21 cellular contexts compared by ENCODE assay signal in genomic region chr12:91884216-91884615, GRCh38.
DNase-seq lines count a peak whose midpoint lies in the region; ATAC-seq, FAIRE-seq and TF ChIP-seq lines count a peak whose summit lies in the region.
"Had no signal": no experiment of that assay in that cellular context is flagged by ENCODE, and none has a peak within 500 bp of the region (broad histone marks: within the 10 kb centered on the region; RNA-seq: fewer than 3 reads in every experiment).

No MANE protein-coding gene starts in this region.

- TF ChIP-seq RAD21 in HepG2 (CRISPR knock-in tag; IDR thresholded peaks at IDR 0.05) = no peak
- peak; percentile 16 to 52; a peak in 2 of 4 replicates for TF ChIP-seq RAD21 in K562 (CRISPR knock-in tag; conservative IDR thresholded peaks at IDR 0.05 in 1 of 2, IDR thresholded peaks at IDR 0.05 in 1 of 2)

- ATAC-seq in HepG2 (no peak), right lobe of liver (no peak), K562 (no peak), GM18520 (IDR thresholded peaks at IDR 0.05; ENCODE audit: unreplicated experiment) (no peak), GM21390 (IDR thresholded peaks at IDR 0.05; ENCODE audit: unreplicated experiment) (no peak)
- ATAC-seq: GM23338 had no signal

- no peak for DNase-seq in HepG2 (ENCODE audit: low spot score)
- DNase-seq in right lobe of liver = no peak
- DNase-seq in K562 (ENCODE audit: extremely low read depth in 1 of 4, low spot score in 3 of 4) = no peak
- DNase-seq in mesothelial cell of epicardium (ENCODE audit: low spot score in 2 of 2, unreplicated experiment in 2 of 2) = no peak
- no peak for DNase-seq in type B pancreatic cell (ENCODE audit: extremely low spot score, unreplicated experiment)
- no peak for DNase-seq in ecto neural progenitor cell (ENCODE audit: low spot score)
- DNase-seq: ACHN; C1 segment of cervical spinal cord; CD4-positive, alpha-beta memory T cell; DMS79 treated with DMSO at 0.1 percent for 48 hours; EL; H7; KBM-7 had no signal

- H3K9me1 ChIP-seq in K562 (ENCODE audit: control insufficient read depth, insufficient read depth, low read length) = no peaks in the 10 kb centered on the region

- H3K9ac ChIP-seq in HepG2 (ENCODE audit: insufficient read depth, low read depth, low read length) (no peak overlapping the region), K562 (ENCODE audit: insufficient read depth in 1 of 2, low read depth in 2 of 2, low read length in 2 of 2) (no peak overlapping the region)

- H3K27me3 Mint-ChIP-seq in mesothelial cell of epicardium (ENCODE audit: low read depth) (no peaks in the 10 kb centered on the region), type B pancreatic cell (no peaks in the 10 kb centered on the region)
- H3K27me3 Mint-ChIP-seq: CD4-positive, alpha-beta memory T cell had no signal

- H4K20me1 ChIP-seq in HepG2 (ENCODE audit: insufficient read depth, low read length) (no peaks in the 10 kb centered on the region), K562 (replicated peaks; ENCODE audit: control insufficient read depth, insufficient read depth, low read length) (no peaks in the 10 kb centered on the region)

- H3K79me2 ChIP-seq in HepG2 (ENCODE audit: insufficient read depth, low read length) (no peaks in the 10 kb centered on the region), K562 (ENCODE audit: control insufficient read depth, insufficient read depth, low read length) (no peaks in the 10 kb centered on the region)

- H3K9me3 Mint-ChIP-seq in mesothelial cell of epicardium = no peaks in the 10 kb centered on the region
- no peaks in the 10 kb centered on the region for H3K9me3 Mint-ChIP-seq in type B pancreatic cell
- H3K9me3 Mint-ChIP-seq: GM23338 had no signal

- H3K36me3 ChIP-seq in HepG2 (replicated peaks in 1 of 2; ENCODE audit: control insufficient read depth in 1 of 2, insufficient read depth in 2 of 2, low read length in 2 of 2) (no peaks in the 10 kb centered on the region), right lobe of liver (no peaks in the 10 kb centered on the region), K562 (ENCODE audit: control insufficient read depth, insufficient read depth, low read length) (no peaks in the 10 kb centered on the region)

- CTCF ChIA-PET in HepG2 (lab: Yijun Ruan, JAX; ENCODE audit: low intra/inter-chr PET ratio, low total read pairs) (no interaction called here), K562 (lab: Yijun Ruan, JAX; ENCODE audit: low intra/inter-chr PET ratio) (interaction anchor here (1.0 kb wide), 1 partner anchor 260 kb away, joined by 4 read pairs; no protein-coding TSS in a partner anchor)

- no peaks in the 10 kb centered on the region for H3K27me3 ChIP-seq in HepG2 (ENCODE audit: control insufficient read depth in 1 of 2, insufficient read depth in 2 of 2, low read length in 2 of 2)
- no peaks in the 10 kb centered on the region for H3K27me3 ChIP-seq in right lobe of liver
- no peaks in the 10 kb centered on the region for H3K27me3 ChIP-seq in K562 (ENCODE audit: control insufficient read depth in 2 of 2, insufficient read depth in 2 of 2, low read length in 2 of 2)

- H3K4me3 ChIP-seq in HepG2 (replicated peaks in 1 of 3; ENCODE audit: insufficient read depth in 1 of 3, low read depth in 2 of 3, low read length in 3 of 3) (no peak overlapping the region), right lobe of liver (no peak overlapping the region), K562 (no peak overlapping the region)
- H3K4me3 ChIP-seq: GM23338 had no signal

- no peak for TF ChIP-seq POLR2A in HepG2 (IDR thresholded peaks at IDR 0.05; ENCODE audit: insufficient read depth in 1 of 2, low read depth in 2 of 2, low read length in 2 of 2)
- TF ChIP-seq POLR2A in right lobe of liver (IDR thresholded peaks at IDR 0.05) = no peak
- no peak for TF ChIP-seq POLR2A in K562 (conservative IDR thresholded peaks at IDR 0.05)

- H3K27ac Mint-ChIP-seq in mesothelial cell of epicardium (peak overlapping the region; percentile 45), type B pancreatic cell (peak overlapping the region; percentile 6)
- H3K27ac Mint-ChIP-seq: B cell; CD4-positive, alpha-beta memory T cell; GM23338 had no signal

- in situ Hi-C loops in HepG2 (cut with HindIII; ENCODE audit: extremely low pct_ligation_motif_present, low pct_unique_long_range_greater_than_20kb) = no loop called here
- in situ Hi-C loops in K562 (cut with MboI) = no loop called here

- no peak for TF ChIP-seq CTCF in HepG2 (CRISPR knock-in tag; IDR thresholded peaks at IDR 0.05)
- no peak for TF ChIP-seq CTCF in right lobe of liver (IDR thresholded peaks at IDR 0.05)
- TF ChIP-seq CTCF in K562 (IDR thresholded peaks at IDR 0.05 in 2 of 3, conservative IDR thresholded peaks at IDR 0.05 in 1 of 3; ENCODE audit: insufficient read depth in 2 of 3, low read depth in 1 of 3, low read length in 3 of 3) = peak in 1 of 3 experiments; percentile 42; a peak in 2 of 6 replicates
- TF ChIP-seq CTCF in mesothelial cell of epicardium (IDR thresholded peaks at IDR 0.05; ENCODE audit: unreplicated experiment) = no peak
- no peak for TF ChIP-seq CTCF in type B pancreatic cell (conservative IDR thresholded peaks at IDR 0.05)

- H2AFZ ChIP-seq in HepG2 (ENCODE audit: low read length) = no peak overlapping the region
- no peak overlapping the region for H2AFZ ChIP-seq in K562 (ENCODE audit: low read depth, low read length)
- H2AFZ ChIP-seq: GM23338 had no signal

- H3K36me3 Mint-ChIP-seq in mesothelial cell of epicardium (no peaks in the 10 kb centered on the region), type B pancreatic cell (no peaks in the 10 kb centered on the region)
- H3K36me3 Mint-ChIP-seq: CD4-positive, alpha-beta memory T cell had no signal

- POLR2A ChIA-PET in HepG2 (lab: Yijun Ruan, JAX) = no interaction called here
- POLR2A ChIA-PET in K562 (lab: Yijun Ruan, JAX) = interaction anchor here (0.6 to 3.7 kb wide), 4 partner anchors 8 to 261 kb away, joined by 3 to 17 read pairs (median 4); partner anchors contain the start of gene BTG1

- no peak for FAIRE-seq in HepG2 (lab: Jason Lieb, UNC)
- FAIRE-seq in K562 (lab: Jason Lieb, UNC) = no peak
- FAIRE-seq: D721Med, G401.6, GM12892, HTR-8/SVneo had no signal

- H3K4me2 ChIP-seq in HepG2 (ENCODE audit: low read depth, low read length) = no peak overlapping the region
- no peak overlapping the region for H3K4me2 ChIP-seq in K562 (ENCODE audit: insufficient read depth, low read length)
- H3K4me2 ChIP-seq: GM23338 had no signal

- BruUV-seq in HepG2 (replicated peaks; lab: Mats Ljungman, UMichigan) (no TSS peak), K562 (replicated peaks; lab: Mats Ljungman, UMichigan) (no TSS peak)

- no peak overlapping the region for H3K27ac ChIP-seq in HepG2 (ENCODE audit: extremely low read length, insufficient read depth, low read length)
- H3K27ac ChIP-seq in right lobe of liver = no peak overlapping the region
- H3K27ac ChIP-seq in K562 (ENCODE audit: extremely low read depth, low read depth, low read length) = no peak overlapping the region

- H3K4me1 ChIP-seq in HepG2 (ENCODE audit: insufficient read depth, low read length) (no peaks in the 10 kb centered on the region), right lobe of liver (no peaks in the 10 kb centered on the region), K562 (replicated peaks in 1 of 2; ENCODE audit: control insufficient read depth in 2 of 2, insufficient read depth in 2 of 2, low read length in 2 of 2) (no peaks in the 10 kb centered on the region)

- no peaks in the 10 kb centered on the region for H3K9me3 ChIP-seq in HepG2 (ENCODE audit: low read length)
- H3K9me3 ChIP-seq in right lobe of liver = no peaks in the 10 kb centered on the region
- no peaks in the 10 kb centered on the region for H3K9me3 ChIP-seq in K562 (replicated peaks; ENCODE audit: control insufficient read depth, insufficient read depth, low read depth, low read length)

- intact Hi-C loops in HepG2 (cut with micrococcal nuclease; ENCODE audit: unreplicated experiment) (no loop called here), right lobe of liver (cut with DNase I) (no loop called here), K562 (cut with micrococcal nuclease) (loop anchor here (2.0 kb wide), 1 partner anchor 261 kb away; the partner anchor contains the start of gene BTG1)

- no peak for TF ChIP-seq EP300 in HepG2 (IDR thresholded peaks at IDR 0.05; ENCODE audit: low read depth in 2 of 2, low read length in 2 of 2)
- TF ChIP-seq EP300 in HepG2 (CRISPR knock-in tag; IDR thresholded peaks at IDR 0.05; ENCODE audit: borderline replicate concordance) = no peak
- no peak for TF ChIP-seq EP300 in K562 (IDR thresholded peaks at IDR 0.05; ENCODE audit: low read length)

- WGBS in HepG2 (ENCODE audit: low lambda C conversion rate) = 45% methylated on average over 2 of the region's 2 CpGs
- WGBS in right lobe of liver (ENCODE audit: insufficient coverage, low coverage, low lambda C conversion rate, missing lambda C conversion rate) = 78% methylated on average over 2 of the region's 2 CpGs
- 27% methylated on average over 2 of the region's 2 CpGs for WGBS in K562 (ENCODE audit: insufficient coverage, low coverage, missing lambda C conversion rate)

- H3K4me3 Mint-ChIP-seq in mesothelial cell of epicardium (no peak overlapping the region), type B pancreatic cell (no peak overlapping the region)
- H3K4me3 Mint-ChIP-seq: B cell; CD4-positive, alpha-beta memory T cell; GM23338 had no signal

- H3K4me1 Mint-ChIP-seq in mesothelial cell of epicardium (peaks cover 52% of the 10 kb centered on the region), type B pancreatic cell (ENCODE audit: unreplicated experiment) (peaks cover 21% of the 10 kb centered on the region)
- H3K4me1 Mint-ChIP-seq: GM23338 had no signal

TF ChIP-seq in HepG2, 621 proteins besides CTCF, POLR2A, EP300 and RAD21:
- no peak for TF ChIP-seq ZNF691 (CRISPR knock-in tag; IDR thresholded peaks at IDR 0.05; ENCODE audit: borderline replicate concordance, low read depth)
- peak; percentile 13; the same call in 1 of the 2 replicates for TF ChIP-seq STAG1 (CRISPR knock-in tag; IDR thresholded peaks at IDR 0.05)

TF ChIP-seq in K562, 482 proteins besides CTCF, POLR2A, EP300 and RAD21:
- TF ChIP-seq BRF2 (IDR thresholded peaks at IDR 0.05; ENCODE audit: borderline replicate concordance, insufficient read depth, insufficient read length) (no peak), GATAD2B (IDR thresholded peaks at IDR 0.05; ENCODE audit: borderline replicate concordance) (peak; percentile 36; the same call in 1 of the 2 replicates), DACH1 (IDR thresholded peaks at IDR 0.05; ENCODE audit: partially characterized antibody) (peak; percentile 35)

Comparison
In these comparisons a context has a peak if more than half of its experiments do, and no peak if none do; other contexts are left out.
1. Of the 241 proteins assayed by ChIP-seq in both HepG2 and K562: peak only in HepG2: STAG1; only in K562: RAD21; in both: none; in neither: 238; mixed calls (peak in some experiments, not most) for 1.